8 cellular contexts compared by ENCODE assay signal in the genomic region with DNA sequence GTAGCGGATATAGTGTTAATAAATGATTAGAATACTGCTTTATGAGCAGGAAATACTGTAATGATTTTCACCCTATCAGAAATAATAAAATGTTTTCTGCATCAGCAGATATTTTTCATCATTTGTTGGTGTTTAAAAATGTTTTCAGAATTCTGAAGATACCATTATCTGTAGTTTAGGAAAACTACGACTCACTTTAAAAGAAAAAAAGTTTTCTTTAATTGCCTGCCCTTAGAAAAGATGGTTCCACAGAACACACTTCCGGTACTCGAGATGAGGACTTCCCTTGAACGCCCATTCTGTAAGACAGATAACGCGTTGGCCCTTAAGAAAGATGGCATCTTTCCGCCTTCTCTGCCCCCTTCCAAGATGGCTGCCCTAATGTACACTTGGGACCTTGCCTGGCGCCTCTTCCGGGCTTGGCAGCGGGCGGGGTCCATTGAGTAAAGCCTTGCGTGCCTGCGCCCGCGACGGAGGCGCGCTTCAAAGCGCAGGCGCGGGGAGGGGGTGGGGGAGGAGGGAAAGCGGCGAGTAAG. TPM values are rescaled to one million over a fixed set of nuclear protein-coding genes. Genes with fewer than 3 reads are reported as not detected.
DNase-seq lines count a peak whose midpoint lies in the region; ATAC-seq and TF ChIP-seq lines count a peak whose summit lies in the region.

SZRD1 (plus strand) TSS at position 521 of the 536 bp plus-strand sequence. CDS start 16 bp downstream, outside the sequence.

- H3K27me3 ChIP-seq in BJ (ENCODE audit: control insufficient read depth, insufficient read depth, low read length), result no peaks in the 10 kb centered on the region

- TF ChIP-seq CTCF in BJ (IDR thresholded peaks at IDR 0.05; ENCODE audit: insufficient read depth, low read depth, low read length), result no peak

- peak within 1 kb of the TSS; percentile 98 for H3K4me3 Mint-ChIP-seq in dendritic cell treated with granulocyte-macrophage colony-stimulating factor and Interleukin-4, amounts not matched to agents 40 ng/mL and 50 ng/mL, for 4 days

- POLR2A ChIA-PET in BJ (lab: Charles Lee), result no interaction called here

- peak within 1 kb of the TSS; percentile 86 for H3K4me3 ChIP-seq in BJ (ENCODE audit: low read depth, low read length)

- H3K27me3 Mint-ChIP-seq in dendritic cell treated with granulocyte-macrophage colony-stimulating factor and Interleukin-4, amounts not matched to agents 40 ng/mL and 50 ng/mL, for 4 days, result no peaks in the 10 kb centered on the region

- no peaks in the 10 kb centered on the region for H3K9me3 Mint-ChIP-seq in dendritic cell treated with granulocyte-macrophage colony-stimulating factor and Interleukin-4, amounts not matched to agents 40 ng/mL and 50 ng/mL, for 4 days

- DNase-seq in BJ (ENCODE audit: low read depth), result peak; percentile 98
- peak; percentile 91 for DNase-seq in NCI-H774 (lab: John Stamatoyannopoulos, UW)
- DNase-seq in activated CD4-positive, alpha-beta T cell treated with anti-CD3 and anti-CD28 coated beads, Interleukin-2, amount 50 U/mL, for 4 hours, result peak; percentile 93 to 94
- DNase-seq in left kidney (ENCODE audit: low read depth, low spot score), result peak; percentile 100
- peak; percentile 93 to 94 for DNase-seq in stimulated activated CD4-positive, alpha-beta T cell treated with anti-CD3 and anti-CD28 coated beads, Interleukin-2, amount 100 ng/mL, for 24 hours

- peaks cover 26% of the 10 kb centered on the region for H3K36me3 Mint-ChIP-seq in dendritic cell treated with granulocyte-macrophage colony-stimulating factor and Interleukin-4, amounts not matched to agents 40 ng/mL and 50 ng/mL, for 4 days (ENCODE audit: low read depth)

- CTCF ChIA-PET in BJ (lab: Yijun Ruan, JAX), result interaction anchor here (1.2 kb wide), 1 partner anchor 178 kb away, joined by 3 read pairs; no protein-coding TSS in a partner anchor

- intact Hi-C loops in dendritic cell treated with granulocyte-macrophage colony-stimulating factor and Interleukin-4, amounts not matched to agents 40 ng/mL and 50 ng/mL, for 4 days (cut with micrococcal nuclease), result loop anchor here (5.0 to 10.0 kb wide), 2 partner anchors 72 to 76 kb away; partner anchors contain the start of gene NECAP2

- H3K36me3 ChIP-seq in BJ (ENCODE audit: control insufficient read depth, insufficient read depth, low read length), result no peaks in the 10 kb centered on the region

- H3K27ac Mint-ChIP-seq in dendritic cell treated with granulocyte-macrophage colony-stimulating factor and Interleukin-4, amounts not matched to agents 40 ng/mL and 50 ng/mL, for 4 days, result peak within 1 kb of the TSS; percentile 99

- peaks cover 45% of the 10 kb centered on the region for H3K4me1 Mint-ChIP-seq in dendritic cell treated with granulocyte-macrophage colony-stimulating factor and Interleukin-4, amounts not matched to agents 40 ng/mL and 50 ng/mL, for 4 days (ENCODE audit: low read depth)

- peak; percentile 59 for ATAC-seq in GM19438 (IDR thresholded peaks at IDR 0.05; ENCODE audit: low read depth, unreplicated experiment)
- ATAC-seq in HG03571 (IDR thresholded peaks at IDR 0.05; ENCODE audit: unreplicated experiment), result peak; percentile 77

RNA-seq across cellular contexts. Expression of gene SZRD1, which starts in this region (rescaled TPM):
- polyA plus RNA-seq in BJ (2011; rRNA removed), result 94.9 and 125 TPM in 2 replicates
- 80.5 and 91.2 TPM in 2 replicates for polyA minus RNA-seq in BJ (2011; rRNA and poly(A)+ RNA removed)

Comparison
In these comparisons a context has a peak if more than half of its experiments do, and no peak if none do; other contexts are left out.
1. Peak in every context shown above with its lines: DNase-seq, ATAC-seq and H3K4me3 ChIP-seq.